In genomic region chr20:60115452-60115851, GRCh38 we compare ENCODE assay signal across 27 cellular contexts.
"Had no signal": no experiment of that assay in that cellular context is flagged by ENCODE, and none has a peak within 500 bp of the region (broad histone marks: within the 10 kb centered on the region; RNA-seq: fewer than 3 reads in every experiment).

No MANE protein-coding gene starts in this region.

- H3K4me3 ChIP-seq: body of pancreas, esophagus squamous epithelium, lung, neural progenitor cell, thoracic aorta, uterus had no signal

- ATAC-seq: activated CD4-positive, alpha-beta T cell treated with anti-CD3 and anti-CD28 coated beads for 36 hours; activated CD8-positive, alpha-beta memory T cell treated with anti-CD3 and anti-CD28 coated beads, Interleukin-2, amount 10 ng/mL, durations not matched to agents 7 days and 5 days; activated CD8-positive, alpha-beta T cell treated with anti-CD3 and anti-CD28 coated beads, Interleukin-2, amount 10 ng/mL, durations not matched to agents 7 days and 5 days; activated naive CD4-positive, alpha-beta T cell treated with anti-CD3 and anti-CD28 coated beads, Interleukin-2, amount 50 U/mL, for 72 hours; body of pancreas; natural killer cell had no signal

- H3K9me3 ChIP-seq: body of pancreas, esophagus squamous epithelium, thoracic aorta, uterus had no signal

- FAIRE-seq: colon, frontal cortex had no signal

- H3K4me1 ChIP-seq: body of pancreas, esophagus squamous epithelium, neural progenitor cell, uterus had no signal

- H3K9ac ChIP-seq: neural progenitor cell had no signal

- H3K36me3 ChIP-seq: esophagus squamous epithelium, neural progenitor cell, thoracic aorta, uterus had no signal

- H3K27ac ChIP-seq: body of pancreas, epithelial cell of prostate, esophagus squamous epithelium, neural progenitor cell, thoracic aorta, uterus had no signal

- H3K27me3 ChIP-seq: uterus had no signal

- DNase-seq: activated CD4-positive, alpha-beta T cell treated with anti-CD3 and anti-CD28 coated beads for 36 hours; activated CD4-positive, CD25-positive, alpha-beta regulatory T cell; activated CD8-positive, alpha-beta memory T cell treated with anti-CD3 and anti-CD28 coated beads, Interleukin-2, amount 10 ng/mL, durations not matched to agents 7 days and 5 days; activated CD8-positive, alpha-beta T cell treated with anti-CD3 and anti-CD28 coated beads, Interleukin-2, amount 10 ng/mL, durations not matched to agents 7 days and 5 days; activated naive CD4-positive, alpha-beta T cell; activated T-cell treated with anti-CD3 and anti-CD28 coated beads, Interleukin-2, amount 50 U/mL, for 48 hours; aorta; body of pancreas; dermis blood vessel endothelial cell; effector CD4-positive, alpha-beta T cell; esophagus squamous epithelium; head of caudate nucleus; hippocampal formation; immature natural killer cell; mesendoderm; natural killer cell; stimulated activated CD4-positive, alpha-beta T cell treated with anti-CD3 and anti-CD28 coated beads, Interleukin-15, amount 100 ng/mL, for 24 hours; T-helper 1 cell; trophoblast cell; uterus had no signal
